ENCODE assay signal across 31 cellular contexts in the genomic region with DNA sequence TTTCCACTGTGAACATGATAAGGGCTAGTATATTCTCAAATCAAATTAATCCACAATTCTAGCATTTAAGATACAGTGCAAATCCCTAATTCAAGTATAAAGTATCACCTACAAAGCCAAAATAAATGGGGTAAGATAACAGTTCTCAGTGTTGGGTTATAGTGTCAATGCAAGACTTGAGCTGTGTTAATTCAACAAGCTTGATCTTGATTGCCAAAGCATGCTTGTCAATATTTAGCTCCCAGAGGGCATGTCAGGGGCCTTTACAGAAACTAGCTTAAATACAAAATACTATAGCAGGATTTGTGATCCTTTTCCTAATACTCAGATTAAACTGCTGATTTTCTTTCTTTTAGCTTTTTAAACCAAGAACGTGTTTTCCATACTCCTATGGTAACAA.
"Had no signal": no experiment of that assay in that cellular context is flagged by ENCODE, and none has a peak within 500 bp of the region (broad histone marks: within the 10 kb centered on the region; RNA-seq: fewer than 3 reads in every experiment).

No MANE protein-coding gene starts in this region.

- H3K4me3 ChIP-seq: ascending aorta, cardiac muscle cell had no signal

- ATAC-seq: activated CD8-positive, alpha-beta T cell treated with anti-CD3 and anti-CD28 coated beads for 36 hours; activated naive CD4-positive, alpha-beta T cell treated with anti-CD3 and anti-CD28 coated beads, Interleukin-2, amount 50 U/mL, for 72 hours; activated T-cell treated with anti-CD3 and anti-CD28 coated beads, Interleukin-2, amount 50 U/mL, for 4 hours; activated T-cell treated with anti-CD3 and anti-CD28 coated beads, Interleukin-2, amount 50 U/mL, for 72 hours; activated T-helper 17 cell treated with anti-CD3 and anti-CD28 coated beads, Interleukin-2, amount 50 U/mL, for 72 hours had no signal

- H3K9me3 ChIP-seq: ascending aorta had no signal

- H3K4me1 ChIP-seq: ascending aorta had no signal

- DNase-seq: activated B cell treated with CpG ODN at 0.5 μM for 24 hours; activated CD4-positive, alpha-beta memory T cell treated with anti-CD3 and anti-CD28 coated beads for 36 hours; activated CD4-positive, alpha-beta T cell treated with anti-CD3 and anti-CD28 coated beads for 4 hours; activated CD4-positive, alpha-beta T cell treated with anti-CD3 and anti-CD28 coated beads, Interleukin-2, amount 10 ng/mL, durations not matched to agents 24 days and 14 days; activated CD4-positive, alpha-beta T cell treated with anti-CD3 and anti-CD28 coated beads, Interleukin-2, amount 50 U/mL, for 1 hour; activated CD4-positive, alpha-beta T cell treated with anti-CD3 and anti-CD28 coated beads, Interleukin-2, amount 50 U/mL, for 4 hours; activated CD4-positive, CD25-positive, alpha-beta regulatory T cell treated with anti-CD3 and anti-CD28 coated beads, Interleukin-2, amount 50 U/mL, for 72 hours; activated CD8-positive, alpha-beta memory T cell treated with anti-CD3 and anti-CD28 coated beads, Interleukin-2, amount 50 U/mL, for 4 hours; activated CD8-positive, alpha-beta T cell treated with anti-CD3 and anti-CD28 coated beads for 36 hours; activated effector memory CD4-positive, alpha-beta T cell treated with anti-CD3 and anti-CD28 coated beads, Interleukin-2, amount 50 U/mL, for 16 hours; activated gamma-delta T cell treated with Interleukin-2 at 50 U/mL for 16 hours; activated naive CD4-positive, alpha-beta T cell; activated naive CD4-positive, alpha-beta T cell treated with anti-CD3 and anti-CD28 coated beads for 36 hours; activated naive CD4-positive, alpha-beta T cell treated with anti-CD3 and anti-CD28 coated beads, Interleukin-2, amount 50 U/mL, for 16 hours; activated naive CD8-positive, alpha-beta T cell treated with anti-CD3 and anti-CD28 coated beads for 36 hours; activated T-cell treated with anti-CD3 and anti-CD28 coated beads for 4 hours; activated T-cell treated with anti-CD3 and anti-CD28 coated beads, Interleukin-2, amount 50 U/mL, for 1 hour; activated T-cell treated with anti-CD3 and anti-CD28 coated beads, Interleukin-2, amount 50 U/mL, for 4 hours; activated T-cell treated with anti-CD3 and anti-CD28 coated beads, Interleukin-2, amount 50 U/mL, for 72 hours; amygdala; anterior cingulate cortex; caudate nucleus; cerebellar nuclear complex; T-helper 1 cell; T-helper 2 cell; T-helper 9 cell had no signal

- H3K27me3 ChIP-seq: ascending aorta, cardiac muscle cell had no signal

- H3K27ac ChIP-seq: ascending aorta, cardiac muscle cell, VCaP had no signal

- H3K36me3 ChIP-seq: ascending aorta, cardiac muscle cell had no signal
